ENCODE assay signal across 15 cellular contexts in genomic region chr3:153667341-153667740, GRCh38.
"Had no signal": no experiment of that assay in that cellular context is flagged by ENCODE, and none has a peak within 500 bp of the region (broad histone marks: within the 10 kb centered on the region; RNA-seq: fewer than 3 reads in every experiment).

No MANE protein-coding gene starts in this region.

- DNase-seq: activated CD4-positive, alpha-beta T cell treated with anti-CD3 and anti-CD28 coated beads, Interleukin-2, amount 10 ng/mL, durations not matched to agents 24 days and 14 days; activated naive CD4-positive, alpha-beta T cell treated with anti-CD3 and anti-CD28 coated beads for 36 hours; adrenal gland; endodermal cell; foreskin keratinocyte; head of caudate nucleus; left ventricle myocardium inferior; stimulated activated CD4-positive, alpha-beta T cell treated with anti-CD3 and anti-CD28 coated beads, Interleukin-4, amount 100 ng/mL, for 4 hours; stomach; T-helper 1 cell; thyroid gland had no signal

- H3K4me1 Mint-ChIP-seq: brain, memory B cell had no signal

- H3K27me3 Mint-ChIP-seq: brain had no signal

- H3K27ac ChIP-seq: adrenal gland, foreskin keratinocyte, left ventricle myocardium inferior, SK-N-MC, stomach, thyroid gland had no signal

- H3K36me3 ChIP-seq: adrenal gland, left ventricle myocardium inferior, stomach, thyroid gland had no signal

- H3K9me3 Mint-ChIP-seq: activated naive CD4-positive, alpha-beta T cell treated with anti-CD3 and anti-CD28 coated beads for 36 hours; endodermal cell; memory B cell had no signal

- H3K27me3 ChIP-seq: adrenal gland, foreskin keratinocyte, stomach, thyroid gland had no signal

- H3K4me3 ChIP-seq: adrenal gland, left ventricle myocardium inferior, SK-N-MC, stomach, thyroid gland had no signal

- H3K27ac Mint-ChIP-seq: activated CD4-positive, alpha-beta T cell treated with anti-CD3 and anti-CD28 coated beads, Interleukin-2, amount 10 ng/mL, durations not matched to agents 24 days and 14 days; activated naive CD4-positive, alpha-beta T cell treated with anti-CD3 and anti-CD28 coated beads for 36 hours; brain; endodermal cell; memory B cell; WTC11 had no signal

- H3K9me3 ChIP-seq: adrenal gland, stomach, thyroid gland had no signal

- ATAC-seq: foreskin keratinocyte, WTC11 had no signal

- H3K4me1 ChIP-seq: adrenal gland, foreskin keratinocyte, left ventricle myocardium inferior, stomach, thyroid gland had no signal

- H3K36me3 Mint-ChIP-seq: brain, memory B cell, WTC11 had no signal

- H3K4me3 Mint-ChIP-seq: activated CD4-positive, alpha-beta T cell treated with anti-CD3 and anti-CD28 coated beads, Interleukin-2, amount 10 ng/mL, durations not matched to agents 24 days and 14 days; activated naive CD4-positive, alpha-beta T cell treated with anti-CD3 and anti-CD28 coated beads for 36 hours; brain; endodermal cell; memory B cell; WTC11 had no signal
